ENCODE assay signal across 1 cellular context in the genomic region with DNA sequence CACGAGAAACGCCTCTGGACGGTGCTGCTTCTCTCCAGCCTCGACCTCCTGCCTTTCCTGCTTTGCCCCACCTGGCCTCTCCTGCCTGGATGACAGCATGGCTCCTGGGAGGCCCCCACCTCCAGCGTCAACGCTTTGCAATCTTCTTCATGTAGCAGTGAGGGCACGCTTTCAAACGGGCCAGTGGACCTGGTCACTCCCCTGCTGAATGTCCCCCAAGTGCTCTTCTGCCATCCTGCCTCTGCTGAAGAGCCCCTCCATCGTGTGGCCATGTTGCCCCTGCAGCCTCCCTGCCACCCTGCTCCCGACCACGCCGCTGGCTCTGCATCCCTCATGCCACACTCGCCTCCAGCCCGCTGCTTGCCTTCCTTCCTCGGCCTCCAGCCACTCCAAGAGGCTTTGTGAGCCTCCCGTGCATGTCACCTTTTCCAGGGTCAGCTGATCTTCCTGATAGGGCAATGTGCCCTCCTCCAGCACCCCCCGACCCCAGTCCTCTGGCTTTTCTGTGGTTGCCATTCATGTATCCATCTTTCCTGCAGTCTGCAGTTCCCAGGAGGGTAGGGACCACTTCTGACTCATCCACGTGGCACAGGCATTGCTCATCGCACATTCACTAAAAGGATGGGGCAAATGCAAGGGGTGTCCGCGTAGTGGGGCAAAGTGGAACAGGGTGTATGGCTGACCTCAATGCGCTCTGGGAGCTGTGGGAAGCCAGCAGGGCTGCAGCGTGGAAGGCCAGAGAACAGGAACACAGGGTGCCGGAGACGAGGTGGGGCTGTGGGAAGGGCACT.
TF ChIP-seq lines count a peak whose summit lies in the region.

No MANE protein-coding gene starts in this region.

TF ChIP-seq in IMR-90, 13 proteins besides CTCF, POLR2A, EP300 and RAD21:
- TF ChIP-seq CHD1 (IDR thresholded peaks at IDR 0.05; ENCODE audit: low read depth, low read length) (no peak), MAZ (IDR thresholded peaks at IDR 0.05; ENCODE audit: borderline replicate concordance, low read depth, low read length) (no peak), USF2 (IDR thresholded peaks at IDR 0.05; ENCODE audit: low read depth, low read length) (no peak), CEBPB (IDR thresholded peaks at IDR 0.05; ENCODE audit: low read depth, low read length) (no peak), RCOR1 (IDR thresholded peaks at IDR 0.05; ENCODE audit: insufficient replicate concordance, low read length) (no peak), NFE2L2 (IDR thresholded peaks at IDR 0.05; ENCODE audit: low read depth, low read length) (no peak), MAFK (IDR thresholded peaks at IDR 0.05; ENCODE audit: low read depth, low read length) (no peak), MXI1 (IDR thresholded peaks at IDR 0.05; ENCODE audit: borderline replicate concordance, low read depth, low read length) (no peak), FOS (IDR thresholded peaks at IDR 0.05; ENCODE audit: low read depth, low read length) (no peak), SMC3 (IDR thresholded peaks at IDR 0.05; ENCODE audit: low read depth, low read length) (no peak), BHLHE40 (IDR thresholded peaks at IDR 0.05; ENCODE audit: low read depth, low read length) (no peak), RFX5 (IDR thresholded peaks at IDR 0.05; ENCODE audit: low read depth, low read length) (no peak)
- TF ChIP-seq, protein P1, sequence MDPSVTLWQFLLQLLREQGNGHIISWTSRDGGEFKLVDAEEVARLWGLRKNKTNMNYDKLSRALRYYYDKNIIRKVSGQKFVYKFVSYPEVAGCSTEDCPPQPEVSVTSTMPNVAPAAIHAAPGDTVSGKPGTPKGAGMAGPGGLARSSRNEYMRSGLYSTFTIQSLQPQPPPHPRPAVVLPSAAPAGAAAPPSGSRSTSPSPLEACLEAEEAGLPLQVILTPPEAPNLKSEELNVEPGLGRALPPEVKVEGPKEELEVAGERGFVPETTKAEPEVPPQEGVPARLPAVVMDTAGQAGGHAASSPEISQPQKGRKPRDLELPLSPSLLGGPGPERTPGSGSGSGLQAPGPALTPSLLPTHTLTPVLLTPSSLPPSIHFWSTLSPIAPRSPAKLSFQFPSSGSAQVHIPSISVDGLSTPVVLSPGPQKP (IDR thresholded peaks at IDR 0.05; ENCODE audit: borderline replicate concordance, low read depth, low read length): no peak
